Comparison of ENCODE assay signal across 18 cellular contexts in genomic region chr20:50246367-50247195, GRCh38. TPM values are rescaled to one million over a fixed set of nuclear protein-coding genes. Genes with fewer than 3 reads are reported as not detected.
DNase-seq lines count a peak whose midpoint lies in the region; ATAC-seq and TF ChIP-seq lines count a peak whose summit lies in the region.
"Had no signal": no experiment of that assay in that cellular context is flagged by ENCODE, and none has a peak within 500 bp of the region (broad histone marks: within the 10 kb centered on the region; RNA-seq: fewer than 3 reads in every experiment).

No MANE protein-coding gene starts in this region.

- ATAC-seq in right lobe of liver (peak; percentile 4 to 18 (median 12)), GM18861 (IDR thresholded peaks at IDR 0.05; ENCODE audit: unreplicated experiment) (no peak)
- ATAC-seq: effector memory CD8-positive, alpha-beta T cell; left lung; Right ventricle myocardium inferior had no signal

- in situ Hi-C loops in mammary epithelial cell (cut with MboI; ENCODE audit: low sequenced_read_pairs in 2 of 2) = no loop called here

- no peaks in the 10 kb centered on the region for H3K36me3 Mint-ChIP-seq in type B pancreatic cell

- peak overlapping the region; percentile 31 for H3K4me2 ChIP-seq in mammary epithelial cell (ENCODE audit: insufficient read depth, low read depth, low read length)

- no TSS peak for BruUV-seq in mammary epithelial cell (replicated peaks; lab: Mats Ljungman, UMichigan)

- H4K20me1 ChIP-seq in mammary epithelial cell (ENCODE audit: insufficient read depth, low read length) = no peaks in the 10 kb centered on the region

- peak; percentile 12 for DNase-seq in NCI-H510A treated with DMSO at 0.1 percent for 48 hours (lab: John Stamatoyannopoulos, UW)
- no peak for DNase-seq in NCI-H510A (lab: John Stamatoyannopoulos, UW)
- peak; percentile 26 for DNase-seq in mammary epithelial cell
- no peak for DNase-seq in right lobe of liver
- DNase-seq in type B pancreatic cell (ENCODE audit: extremely low spot score, unreplicated experiment) = no peak
- DNase-seq in NCI-H82 treated with DMSO at 0.1 percent for 48 hours (lab: John Stamatoyannopoulos, UW; ENCODE audit: unreplicated experiment) = no peak
- DNase-seq in esophagus muscularis mucosa (ENCODE audit: extremely low spot score) = no peak
- DNase-seq: activated B cell treated with CpG ODN at 0.5 μM for 24 hours; DMS79; effector memory CD8-positive, alpha-beta T cell; foreskin fibroblast; left lung; NCI-H1105; ovary; transverse colon had no signal

- peaks cover 30% of the 10 kb centered on the region for H3K4me1 Mint-ChIP-seq in type B pancreatic cell (ENCODE audit: unreplicated experiment)
- H3K4me1 Mint-ChIP-seq: activated B cell treated with CpG ODN at 0.5 μM for 24 hours had no signal

- H3K4me1 ChIP-seq in mammary epithelial cell (ENCODE audit: insufficient read depth, low read length) (peaks cover 67% of the 10 kb centered on the region), right lobe of liver (peaks cover 0 to 58% (median 22%) of the 10 kb centered on the region in 4 donors), esophagus muscularis mucosa (no peaks in the 10 kb centered on the region)
- H3K4me1 ChIP-seq: HAP-1 had no signal

- CTCF ChIA-PET in mammary epithelial cell (lab: Charles Lee; ENCODE audit: low non-redundant PET) = no interaction called here

- H3K27ac Mint-ChIP-seq in type B pancreatic cell = peak overlapping the region; percentile 98
- H3K27ac Mint-ChIP-seq: activated B cell treated with CpG ODN at 0.5 μM for 24 hours; effector memory CD8-positive, alpha-beta T cell had no signal

- H3K9me3 ChIP-seq in mammary epithelial cell (replicated peaks; ENCODE audit: insufficient read depth, low read length) (no peaks in the 10 kb centered on the region), right lobe of liver (no peaks in the 10 kb centered on the region), esophagus muscularis mucosa (no peaks in the 10 kb centered on the region)
- H3K9me3 ChIP-seq: HAP-1, left lung, ovary, transverse colon had no signal

- no peaks in the 10 kb centered on the region for H3K9me3 Mint-ChIP-seq in type B pancreatic cell
- H3K9me3 Mint-ChIP-seq: activated B cell treated with CpG ODN at 0.5 μM for 24 hours; effector memory CD8-positive, alpha-beta T cell had no signal

- H2AFZ ChIP-seq in mammary epithelial cell (ENCODE audit: low read depth, low read length) = peak overlapping the region; percentile 78

- no peaks in the 10 kb centered on the region for H3K27me3 ChIP-seq in mammary epithelial cell (ENCODE audit: insufficient read depth, low read length)
- no peaks in the 10 kb centered on the region for H3K27me3 ChIP-seq in right lobe of liver
- peaks cover 0 to 8% (median 0%) of the 10 kb centered on the region in 4 donors for H3K27me3 ChIP-seq in esophagus muscularis mucosa
- H3K27me3 ChIP-seq: left lung, ovary, transverse colon had no signal

- TF ChIP-seq EP300 in esophagus muscularis mucosa (IDR thresholded peaks at IDR 0.05) = no peak

- TF ChIP-seq POLR2A in right lobe of liver (IDR thresholded peaks at IDR 0.05) = no peak
- TF ChIP-seq POLR2A in esophagus muscularis mucosa (IDR thresholded peaks at IDR 0.05; ENCODE audit: low read depth) = no peak

- H3K79me2 ChIP-seq in mammary epithelial cell (ENCODE audit: insufficient read depth, low read length) = no peaks in the 10 kb centered on the region

- no peak overlapping the region for H3K4me3 ChIP-seq in mammary epithelial cell (replicated peaks in 1 of 3; ENCODE audit: insufficient read depth in 1 of 3, low read depth in 2 of 3, low read length in 3 of 3)
- H3K4me3 ChIP-seq in right lobe of liver = no peak overlapping the region
- H3K4me3 ChIP-seq in esophagus muscularis mucosa = no peak overlapping the region
- H3K4me3 ChIP-seq: HAP-1, left lung, ovary, transverse colon had no signal

- dilution Hi-C loops in mammary epithelial cell (cut with HindIII; ENCODE audit: low sequenced_read_pairs) = loop anchor here (5.0 kb wide), 2 partner anchors 56 to 201 kb away; no protein-coding TSS in a partner anchor

- TF ChIP-seq CTCF in mammary epithelial cell (conservative IDR thresholded peaks at IDR 0.05 in 1 of 2, IDR thresholded peaks at IDR 0.05 in 1 of 2; ENCODE audit: extremely low read depth in 1 of 2, insufficient read depth in 1 of 2, low read depth in 1 of 2, low read length in 2 of 2) = no peak
- no peak for TF ChIP-seq CTCF in right lobe of liver (IDR thresholded peaks at IDR 0.05)
- no peak for TF ChIP-seq CTCF in type B pancreatic cell (conservative IDR thresholded peaks at IDR 0.05)
- no peak for TF ChIP-seq CTCF in esophagus muscularis mucosa (IDR thresholded peaks at IDR 0.05)

- intact Hi-C loops in mammary epithelial cell (cut with micrococcal nuclease) = no loop called here
- intact Hi-C loops in right lobe of liver (cut with DNase I) = no loop called here
- intact Hi-C loops in esophagus muscularis mucosa (cut with DNase I) = no loop called here

- WGBS in mammary epithelial cell (ENCODE audit: low coverage, missing lambda C conversion rate) = 27% methylated on average over 10 of the region's 17 CpGs
- 50% methylated on average over 5 of the region's 17 CpGs for WGBS in right lobe of liver (ENCODE audit: insufficient coverage, low coverage, low lambda C conversion rate, missing lambda C conversion rate)
- WGBS in esophagus muscularis mucosa = 86% methylated on average over 10 of the region's 17 CpGs

- H3K27me3 Mint-ChIP-seq in type B pancreatic cell = no peaks in the 10 kb centered on the region

- H3K36me3 ChIP-seq in mammary epithelial cell (ENCODE audit: insufficient read depth, low read length) (no peaks in the 10 kb centered on the region), right lobe of liver (no peaks in the 10 kb centered on the region), esophagus muscularis mucosa (no peaks in the 10 kb centered on the region)
- H3K36me3 ChIP-seq: HAP-1, left lung, ovary, transverse colon had no signal

- H3K27ac ChIP-seq in mammary epithelial cell (ENCODE audit: insufficient read depth, low read depth, low read length) = no peak overlapping the region
- H3K27ac ChIP-seq in right lobe of liver = peak overlapping the region in 1 of 3 donors; percentile 29
- H3K27ac ChIP-seq in esophagus muscularis mucosa (replicated peaks in 1 of 4) = no peak overlapping the region
- H3K27ac ChIP-seq: left lung, ovary, transverse colon had no signal

- H3K4me3 Mint-ChIP-seq in type B pancreatic cell = peak overlapping the region; percentile 74
- H3K4me3 Mint-ChIP-seq: activated B cell treated with CpG ODN at 0.5 μM for 24 hours; effector memory CD8-positive, alpha-beta T cell had no signal

- no peak overlapping the region for H3K9ac ChIP-seq in mammary epithelial cell (ENCODE audit: insufficient read depth, low read length)

RNA-seq across cellular contexts. Expression of gene CEBPB, which starts 56.0 kb away (rescaled TPM):
- total RNA-seq in mammary epithelial cell (100 to 1,000 TPM in 1 of 2 donors, 10 to 100 TPM in 1; 81.9 to 166 TPM), right lobe of liver (100 to 1,000 TPM; 130 to 182 (median 152) TPM), type B pancreatic cell (ENCODE audit: low replicate concordance) (23.0 and 54.1 TPM in 2 replicates), esophagus muscularis mucosa (100 to 1,000 TPM; 105 to 195 (median 144) TPM)
- polyA plus RNA-seq in mammary epithelial cell = 35.3 TPM
- polyA minus RNA-seq in mammary epithelial cell = 6.8 TPM

Comparison
In these comparisons a context has a peak if more than half of its experiments do, and no peak if none do; other contexts are left out.
1. DNase-seq: peak in NCI-H510A treated with DMSO at 0.1 percent for 48 hours (single experiment) and mammary epithelial cell (single experiment); none in NCI-H510A (single experiment), right lobe of liver (0 of 3), type B pancreatic cell (single experiment), NCI-H82 treated with DMSO at 0.1 percent for 48 hours (single experiment) and esophagus muscularis mucosa (single experiment).